ENCODE assay signal across 9 cellular contexts in the genomic region with DNA sequence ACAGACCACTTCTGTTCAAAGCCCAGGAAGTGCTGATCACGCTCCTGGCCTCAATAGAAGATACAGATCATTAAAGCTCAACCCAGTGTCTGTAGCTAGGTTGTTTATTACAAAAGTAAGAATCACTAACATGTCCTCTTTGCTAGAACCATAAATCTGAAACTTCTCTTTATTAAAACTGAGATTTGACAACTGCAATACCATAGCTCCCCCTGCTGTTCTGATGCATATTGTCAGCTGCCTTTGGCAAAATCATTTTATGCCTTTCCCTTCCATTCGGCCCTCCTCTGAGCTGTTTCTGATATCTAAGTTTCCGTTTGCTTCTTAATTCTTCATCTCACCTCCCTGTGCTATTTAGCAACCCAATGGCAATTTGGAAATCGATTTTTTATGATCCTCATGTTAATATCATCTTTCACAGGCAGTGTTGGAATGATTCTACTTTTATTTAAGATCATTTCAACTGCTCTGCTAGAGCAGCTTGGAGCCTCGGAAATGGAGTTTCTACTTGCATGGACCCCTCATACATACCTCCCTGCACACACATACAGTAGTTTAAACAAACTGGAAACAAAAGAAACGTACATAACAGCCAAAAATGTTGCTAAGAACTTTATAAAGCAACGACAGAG.
A peak's percentile ranks its signal among the peaks of the same experiment; 100 is the strongest.
DNase-seq lines count a peak whose midpoint lies in the region; ATAC-seq, FAIRE-seq and TF ChIP-seq lines count a peak whose summit lies in the region.
"Had no signal": no experiment of that assay in that cellular context is flagged by ENCODE, and none has a peak within 500 bp of the region (broad histone marks: within the 10 kb centered on the region; RNA-seq: fewer than 3 reads in every experiment).

No MANE protein-coding gene starts in this region.

- H3K27me3 ChIP-seq in ascending aorta (no peaks in the 10 kb centered on the region), stomach (no peaks in the 10 kb centered on the region)

- no peak for TF ChIP-seq POLR2A in GM12892 (IDR thresholded peaks at IDR 0.05; ENCODE audit: low read depth, low read length)
- no peak for TF ChIP-seq POLR2A in stomach (IDR thresholded peaks at IDR 0.05)

- intact Hi-C loops in ascending aorta (cut with DNase I) = loop anchor here (10.0 kb wide), 1 partner anchor 489 kb away; no protein-coding TSS in a partner anchor
- intact Hi-C loops in stomach (cut with DNase I; ENCODE audit: low total_unique reads) = loop anchor here (10.0 kb wide), 2 partner anchors 489 to 939 kb away; no protein-coding TSS in a partner anchor

- FAIRE-seq in GM12892 (lab: Jason Lieb, UNC) (peak; percentile 72), islet of Langerhans (lab: Jason Lieb, UNC) (peak; percentile 100)

- TF ChIP-seq CTCF in ascending aorta (IDR thresholded peaks at IDR 0.05) = peak; percentile 24 to 57 (median 39)
- TF ChIP-seq CTCF in stomach (IDR thresholded peaks at IDR 0.05) = peak in 5 of 7 experiments; percentile 56 to 84 (median 74)

- 23 to 31% (median 29%) methylated on average over 7 of the region's 7 CpGs for WGBS in stomach, 5 donors

- no peak overlapping the region for H3K27ac ChIP-seq in ascending aorta
- no peak overlapping the region for H3K27ac ChIP-seq in stomach
- H3K27ac ChIP-seq: skin epidermis had no signal

- H3K4me1 ChIP-seq in ascending aorta = no peaks in the 10 kb centered on the region
- H3K4me1 ChIP-seq in stomach = peaks cover 0 to 15% (median 8%) of the 10 kb centered on the region in 4 donors

- H3K36me3 ChIP-seq in ascending aorta = no peaks in the 10 kb centered on the region
- H3K36me3 ChIP-seq in stomach = no peaks in the 10 kb centered on the region

- DNase-seq in AML-193 (lab: John Stamatoyannopoulos, UW) = peak; percentile 53 to 67
- peak; percentile 0 for DNase-seq in GM12892 (ENCODE audit: insufficient read length)
- peak; percentile 26 for DNase-seq in NCI-H345 (lab: John Stamatoyannopoulos, UW)
- DNase-seq in ascending aorta (ENCODE audit: low spot score in 2 of 2) = no peak
- DNase-seq in stomach = peak; percentile 36

- H3K4me3 ChIP-seq in ascending aorta (no peak overlapping the region), stomach (no peak overlapping the region)
- H3K4me3 ChIP-seq: skin epidermis had no signal

- ATAC-seq in HG02970 (IDR thresholded peaks at IDR 0.05; ENCODE audit: low FRiP score, unreplicated experiment) (peak; percentile 57), GM21528 (IDR thresholded peaks at IDR 0.05; ENCODE audit: low FRiP score, unreplicated experiment) (no peak)

- H3K9me3 ChIP-seq in ascending aorta = no peaks in the 10 kb centered on the region
- H3K9me3 ChIP-seq in stomach = no peaks in the 10 kb centered on the region

- TF ChIP-seq EP300 in stomach (IDR thresholded peaks at IDR 0.05) = no peak

Comparison
In these comparisons a context has a peak if more than half of its experiments do, and no peak if none do; other contexts are left out.
1. DNase-seq: peak in AML-193 (2 of 2), GM12892 (single experiment), NCI-H345 (single experiment) and stomach (single experiment); none in ascending aorta (0 of 2).